ENCODE assay signal across 10 cellular contexts in genomic region chr11:112157274-112157766, GRCh38. TPM values are rescaled to one million over a fixed set of nuclear protein-coding genes. Genes with fewer than 3 reads are reported as not detected.
DNase-seq lines count a peak whose midpoint lies in the region; ATAC-seq lines count a peak whose summit lies in the region.
"Had no signal": no experiment of that assay in that cellular context is flagged by ENCODE, and none has a peak within 500 bp of the region (broad histone marks: within the 10 kb centered on the region; RNA-seq: fewer than 3 reads in every experiment).

No MANE protein-coding gene starts in this region.

- peak; percentile 15 for DNase-seq in activated CD4-positive, alpha-beta memory T cell treated with anti-CD3 and anti-CD28 coated beads for 36 hours
- DNase-seq in activated CD4-positive, alpha-beta memory T cell treated with anti-CD3 and anti-CD28 coated beads, Interleukin-2, amount 10 ng/mL, durations not matched to agents 7 days and 5 days = no peak
- DNase-seq in SJSA1 (ENCODE audit: low read depth in 1 of 2, low spot score in 2 of 2) (peak; percentile 76 to 86), foreskin melanocyte (peak; percentile 97), stromal cell of bone marrow (ENCODE audit: low read depth) (peak; percentile 99), ureter (ENCODE audit: low spot score) (no peak)

- H3K36me3 Mint-ChIP-seq in activated CD4-positive, alpha-beta memory T cell treated with anti-CD3 and anti-CD28 coated beads for 36 hours = no peaks in the 10 kb centered on the region
- H3K36me3 Mint-ChIP-seq in activated CD4-positive, alpha-beta memory T cell treated with anti-CD3 and anti-CD28 coated beads, Interleukin-2, amount 10 ng/mL, durations not matched to agents 7 days and 5 days (ENCODE audit: low read depth) = no peaks in the 10 kb centered on the region

- peak overlapping the region; percentile 94 for H3K27ac ChIP-seq in SJSA1
- H3K27ac ChIP-seq: C4-2B had no signal

- no peak for ATAC-seq in HG02678 (IDR thresholded peaks at IDR 0.05; ENCODE audit: unreplicated experiment)
- ATAC-seq in GM19324 (IDR thresholded peaks at IDR 0.05; ENCODE audit: low FRiP score, unreplicated experiment) = no peak

- no peaks in the 10 kb centered on the region for H3K36me3 ChIP-seq in SJSA1

- H3K27me3 Mint-ChIP-seq in activated CD4-positive, alpha-beta memory T cell treated with anti-CD3 and anti-CD28 coated beads for 36 hours = peaks cover 4% of the 10 kb centered on the region
- H3K27me3 Mint-ChIP-seq in activated CD4-positive, alpha-beta memory T cell treated with anti-CD3 and anti-CD28 coated beads, Interleukin-2, amount 10 ng/mL, durations not matched to agents 7 days and 5 days = peaks cover 3% of the 10 kb centered on the region

- no peaks in the 10 kb centered on the region for H3K27me3 ChIP-seq in SJSA1 (replicated peaks)

- H3K4me3 ChIP-seq in SJSA1 = no peak overlapping the region

- no peaks in the 10 kb centered on the region for H3K9me3 Mint-ChIP-seq in activated CD4-positive, alpha-beta memory T cell treated with anti-CD3 and anti-CD28 coated beads for 36 hours
- H3K9me3 Mint-ChIP-seq in activated CD4-positive, alpha-beta memory T cell treated with anti-CD3 and anti-CD28 coated beads, Interleukin-2, amount 10 ng/mL, durations not matched to agents 7 days and 5 days = no peaks in the 10 kb centered on the region
- H3K9me3 Mint-ChIP-seq: T-helper 1 cell treated with Interleukin-12 subunit alpha and Interleukin-12 subunit beta and Interleukin-4 antibody, amounts not matched to agents 30 μg/mL and 1 μg/mL, for 36 hours had no signal

- H3K9me3 ChIP-seq in SJSA1 (replicated peaks) = no peaks in the 10 kb centered on the region

- no peak overlapping the region for H3K4me3 Mint-ChIP-seq in activated CD4-positive, alpha-beta memory T cell treated with anti-CD3 and anti-CD28 coated beads for 36 hours
- H3K4me3 Mint-ChIP-seq in activated CD4-positive, alpha-beta memory T cell treated with anti-CD3 and anti-CD28 coated beads, Interleukin-2, amount 10 ng/mL, durations not matched to agents 7 days and 5 days = no peak overlapping the region
- H3K4me3 Mint-ChIP-seq: T-helper 1 cell treated with Interleukin-12 subunit alpha and Interleukin-12 subunit beta and Interleukin-4 antibody, amounts not matched to agents 30 μg/mL and 1 μg/mL, for 36 hours had no signal

- H3K27ac Mint-ChIP-seq in activated CD4-positive, alpha-beta memory T cell treated with anti-CD3 and anti-CD28 coated beads for 36 hours = no peak overlapping the region
- no peak overlapping the region for H3K27ac Mint-ChIP-seq in activated CD4-positive, alpha-beta memory T cell treated with anti-CD3 and anti-CD28 coated beads, Interleukin-2, amount 10 ng/mL, durations not matched to agents 7 days and 5 days
- H3K27ac Mint-ChIP-seq: T-helper 1 cell treated with Interleukin-12 subunit alpha and Interleukin-12 subunit beta and Interleukin-4 antibody, amounts not matched to agents 30 μg/mL and 1 μg/mL, for 36 hours had no signal

- CTCF ChIA-PET in activated CD4-positive, alpha-beta memory T cell treated with anti-CD3 and anti-CD28 coated beads for 36 hours (lab: Charles Lee) = interaction anchor here (1.7 to 2.2 kb wide), 2 partner anchors 18 to 44 kb away, joined by 5 to 7 read pairs; partner anchors contain the start of gene BCO2
- CTCF ChIA-PET in activated CD4-positive, alpha-beta memory T cell treated with anti-CD3 and anti-CD28 coated beads, Interleukin-2, amount 10 ng/mL, durations not matched to agents 7 days and 5 days (lab: Charles Lee) = interaction anchor here (0.5 to 2.3 kb wide), 5 partner anchors 15 to 76 kb away, joined by 3 to 9 read pairs (median 3); no protein-coding TSS in a partner anchor

- POLR2A ChIA-PET in activated CD4-positive, alpha-beta memory T cell treated with anti-CD3 and anti-CD28 coated beads for 36 hours (lab: Charles Lee) = interaction anchor here (0.9 kb wide), 1 partner anchor 15 kb away, joined by 3 read pairs; no protein-coding TSS in a partner anchor
- POLR2A ChIA-PET in activated CD4-positive, alpha-beta memory T cell treated with anti-CD3 and anti-CD28 coated beads, Interleukin-2, amount 10 ng/mL, durations not matched to agents 7 days and 5 days (lab: Charles Lee) = no interaction called here

- intact Hi-C loops in activated CD4-positive, alpha-beta memory T cell treated with anti-CD3 and anti-CD28 coated beads for 36 hours (cut with micrococcal nuclease) = no loop called here

- H3K4me1 Mint-ChIP-seq in activated CD4-positive, alpha-beta memory T cell treated with anti-CD3 and anti-CD28 coated beads for 36 hours (ENCODE audit: low read depth) = peaks cover 5% of the 10 kb centered on the region
- peaks cover 2% of the 10 kb centered on the region for H3K4me1 Mint-ChIP-seq in activated CD4-positive, alpha-beta memory T cell treated with anti-CD3 and anti-CD28 coated beads, Interleukin-2, amount 10 ng/mL, durations not matched to agents 7 days and 5 days

- peaks cover 29% of the 10 kb centered on the region for H3K4me1 ChIP-seq in SJSA1 (replicated peaks)

RNA-seq across cellular contexts. Expression of gene IL18, which starts 6.6 kb away (rescaled TPM):
- total RNA-seq in activated CD4-positive, alpha-beta memory T cell treated with anti-CD3 and anti-CD28 coated beads for 36 hours = not detected
- not detected for total RNA-seq in activated CD4-positive, alpha-beta memory T cell treated with anti-CD3 and anti-CD28 coated beads, Interleukin-2, amount 10 ng/mL, durations not matched to agents 7 days and 5 days
- total RNA-seq in SJSA1 (2014; rRNA removed; shearing (Covaris generic)) = 1.2 and 2.1 TPM in 2 replicates
- total RNA-seq in ureter = 20.0 TPM

RNA-seq across cellular contexts. Expression of gene TEX12, which starts 9.9 kb away (rescaled TPM):
- total RNA-seq in activated CD4-positive, alpha-beta memory T cell treated with anti-CD3 and anti-CD28 coated beads for 36 hours = under 1 TPM in 1 of 2 experiments, not detected in 1; 0.29 TPM
- under 1 TPM in 1 of 2 experiments, not detected in 1; 0.30 TPM for total RNA-seq in activated CD4-positive, alpha-beta memory T cell treated with anti-CD3 and anti-CD28 coated beads, Interleukin-2, amount 10 ng/mL, durations not matched to agents 7 days and 5 days
- total RNA-seq in SJSA1 (2014; rRNA removed; shearing (Covaris generic)) = 0.16 TPM in 1 of 2 replicates, not detected in the other
- total RNA-seq in ureter = 0.68 TPM

RNA-seq across cellular contexts. Expression of gene BCO2, which starts 18.0 kb away (rescaled TPM):
- 1 to 10 TPM in 1 of 2 experiments, under 1 TPM in 1; 0.73 to 1.3 TPM for total RNA-seq in activated CD4-positive, alpha-beta memory T cell treated with anti-CD3 and anti-CD28 coated beads for 36 hours
- 1 to 10 TPM; 1.0 to 1.4 TPM for total RNA-seq in activated CD4-positive, alpha-beta memory T cell treated with anti-CD3 and anti-CD28 coated beads, Interleukin-2, amount 10 ng/mL, durations not matched to agents 7 days and 5 days
- total RNA-seq in SJSA1 (2014; rRNA removed; shearing (Covaris generic)) = 0.42 TPM in 1 of 2 replicates, not detected in the other
- total RNA-seq in ureter = 8.7 TPM

Comparison
In these comparisons a context has a peak if more than half of its experiments do, and no peak if none do; other contexts are left out.
1. DNase-seq: peak in activated CD4-positive, alpha-beta memory T cell treated with anti-CD3 and anti-CD28 coated beads for 36 hours (single experiment), SJSA1 (2 of 2), foreskin melanocyte (single experiment) and stromal cell of bone marrow (single experiment); none in activated CD4-positive, alpha-beta memory T cell treated with anti-CD3 and anti-CD28 coated beads, Interleukin-2, amount 10 ng/mL, durations not matched to agents 7 days and 5 days (single experiment) and ureter (single experiment).